ENCODE assay signal across 1 cellular context in genomic region chr1:246350745-246351144, GRCh38.
TF ChIP-seq lines count a peak whose summit lies in the region.

No MANE protein-coding gene starts in this region.

TF ChIP-seq in K562, 482 proteins besides CTCF, POLR2A, EP300 and RAD21 (continued from another document and continues in another):
- no peak for TF ChIP-seq STAT6 (CRISPR knock-in tag; IDR thresholded peaks at IDR 0.05)
- peak; percentile 54; the same call in 1 of the 2 replicates for TF ChIP-seq FOXM1 (IDR thresholded peaks at IDR 0.05; ENCODE audit: low read depth)
- no peak for TF ChIP-seq FOXM1 (CRISPR knock-in tag; IDR thresholded peaks at IDR 0.05; ENCODE audit: low read depth)
- TF ChIP-seq DNMT1 (IDR thresholded peaks at IDR 0.05), result no peak
- peak; percentile 70 for TF ChIP-seq TEAD4 (IDR thresholded peaks at IDR 0.05; ENCODE audit: low read length)
- no peak for TF ChIP-seq TEAD4 (CRISPR knock-in tag; IDR thresholded peaks at IDR 0.05; ENCODE audit: borderline replicate concordance)
- 0 out of 2 replicates have a peak, but pooled peaks have one; percentile 20 for TF ChIP-seq CHAMP1 (IDR thresholded peaks at IDR 0.05)
- TF ChIP-seq MEIS2 (IDR thresholded peaks at IDR 0.05; ENCODE audit: partially characterized antibody), result peak; percentile 69
- no peak for TF ChIP-seq PCBP2 (IDR thresholded peaks at IDR 0.05; ENCODE audit: low read depth, low read length, poor library complexity, severe bottlenecking)
- TF ChIP-seq ATF2 (CRISPR knock-in tag; IDR thresholded peaks at IDR 0.05), result no peak
- no peak for TF ChIP-seq TAF15 (IDR thresholded peaks at IDR 0.05; ENCODE audit: low read depth, low read length)
- TF ChIP-seq L3MBTL2 (IDR thresholded peaks at IDR 0.05), result no peak
- TF ChIP-seq SRF (CRISPR knock-in tag; IDR thresholded peaks at IDR 0.05), result no peak
- TF ChIP-seq RCOR1 (IDR thresholded peaks at IDR 0.05; ENCODE audit: borderline replicate concordance in 1 of 2, low read depth in 2 of 2, low read length in 2 of 2), result peak in 1 of 2 experiments; percentile 60; a peak in 1 of 4 replicates
- no peak for TF ChIP-seq ARHGAP35 (IDR thresholded peaks at IDR 0.05; ENCODE audit: partially characterized antibody)
- no peak for TF ChIP-seq KAT2B (IDR thresholded peaks at IDR 0.05; ENCODE audit: low read depth, low read length)
- no peak for TF ChIP-seq KAT8 (IDR thresholded peaks at IDR 0.05; ENCODE audit: low read depth)
- TF ChIP-seq MYBL2 (IDR thresholded peaks at IDR 0.05; ENCODE audit: low read depth), result peak; percentile 19; the same call in 1 of the 2 replicates
- TF ChIP-seq MYBL2 (CRISPR knock-in tag; IDR thresholded peaks at IDR 0.05; ENCODE audit: borderline replicate concordance), result no peak
- no peak for TF ChIP-seq ZNF165 (CRISPR knock-in tag; IDR thresholded peaks at IDR 0.05; ENCODE audit: borderline replicate concordance)
- no peak for TF ChIP-seq MAZ (CRISPR knock-in tag; conservative IDR thresholded peaks at IDR 0.05 in 1 of 2, IDR thresholded peaks at IDR 0.05 in 1 of 2)
- TF ChIP-seq BRD4 (IDR thresholded peaks at IDR 0.05), result no peak
- TF ChIP-seq PHB (CRISPR knock-in tag; IDR thresholded peaks at IDR 0.05), result no peak
- no peak for TF ChIP-seq RBM34 (IDR thresholded peaks at IDR 0.05; ENCODE audit: borderline replicate concordance, insufficient read depth, low read length)
- TF ChIP-seq CHD7 (IDR thresholded peaks at IDR 0.05; ENCODE audit: low read depth, low read length), result no peak
- peak; percentile 58; the same call in 1 of the 2 replicates for TF ChIP-seq FOXJ2 (tag; IDR thresholded peaks at IDR 0.05)
- TF ChIP-seq ZNF584 (CRISPR knock-in tag; IDR thresholded peaks at IDR 0.05; ENCODE audit: low read depth), result no peak
- peak; percentile 53; the same call in 1 of the 2 replicates for TF ChIP-seq CBFA2T3 (IDR thresholded peaks at IDR 0.05)
- peak; percentile 13; the same call in 1 of the 2 replicates for TF ChIP-seq CREM (IDR thresholded peaks at IDR 0.05; ENCODE audit: low read depth)
- TF ChIP-seq ZNF740 (CRISPR knock-in tag; IDR thresholded peaks at IDR 0.05), result no peak
- TF ChIP-seq ZNF740 (tag; IDR thresholded peaks at IDR 0.05), result no peak
- peak; percentile 21; the same call in 1 of the 2 replicates for TF ChIP-seq TCF3 (CRISPR knock-in tag; IDR thresholded peaks at IDR 0.05)
- no peak for TF ChIP-seq ZFP36 (IDR thresholded peaks at IDR 0.05; ENCODE audit: low read depth, low read length, partially characterized antibody)
- TF ChIP-seq LEF1 (IDR thresholded peaks at IDR 0.05), result 0 out of 2 replicates have a peak, but pooled peaks have one; percentile 28
- no peak for TF ChIP-seq ID3 (CRISPR knock-in tag; IDR thresholded peaks at IDR 0.05)
- TF ChIP-seq ID3 (tag; IDR thresholded peaks at IDR 0.05), result no peak
- TF ChIP-seq HMG20B (CRISPR knock-in tag; IDR thresholded peaks at IDR 0.05), result no peak
